In genomic region chr11:123454796-123455195, GRCh38 we compare ENCODE assay signal across 12 cellular contexts. TPM values are rescaled to one million over a fixed set of nuclear protein-coding genes. Genes with fewer than 3 reads are reported as not detected.
DNase-seq lines count a peak whose midpoint lies in the region; ATAC-seq, FAIRE-seq and TF ChIP-seq lines count a peak whose summit lies in the region.
"Had no signal": no experiment of that assay in that cellular context is flagged by ENCODE, and none has a peak within 500 bp of the region (broad histone marks: within the 10 kb centered on the region; RNA-seq: fewer than 3 reads in every experiment).

No MANE protein-coding gene starts in this region.

- intact Hi-C loops in heart right ventricle (cut with DNase I), result no loop called here
- intact Hi-C loops in cardiac septum (cut with DNase I), result no loop called here
- intact Hi-C loops in PC-9 (cut with micrococcal nuclease; ENCODE audit: unreplicated experiment), result loop anchor here (1.0 to 2.0 kb wide), 2 partner anchors 16 to 20 kb away; no protein-coding TSS in a partner anchor
- intact Hi-C loops in MCF 10A (cut with micrococcal nuclease), result no loop called here

- H3K4me2 ChIP-seq in PC-9 (peak overlapping the region; percentile 70), smooth muscle cell (peak overlapping the region; percentile 12)

- H3K4me1 Mint-ChIP-seq in MCF 10A (ENCODE audit: insufficient read depth, unreplicated experiment), result peaks cover 15% of the 10 kb centered on the region

- peak overlapping the region; percentile 24 for H3K4me3 Mint-ChIP-seq in MCF 10A (ENCODE audit: unreplicated experiment)
- H3K4me3 Mint-ChIP-seq: endodermal cell had no signal

- POLR2A ChIA-PET in PC-9 (lab: Charles Lee; ENCODE audit: unreplicated experiment), result no interaction called here
- POLR2A ChIA-PET in MCF 10A (lab: Yijun Ruan, JAX), result interaction anchor here (1.7 kb wide), 1 partner anchor 47 kb away, joined by 6 read pairs; no protein-coding TSS in a partner anchor

- no TSS peak for BruUV-seq in PC-9 (replicated peaks; lab: Mats Ljungman, UMichigan)
- BruUV-seq in MCF 10A (replicated peaks; lab: Mats Ljungman, UMichigan), result TSS peak; percentile 42

- H3K9me2 ChIP-seq in PC-9 (ENCODE audit: insufficient read depth), result no peaks in the 10 kb centered on the region

- peak overlapping the region in 6 of 10 donors; percentile 5 to 67 (median 38) for H3K27ac ChIP-seq in heart right ventricle
- H3K27ac ChIP-seq in PC-9, result peak overlapping the region; percentile 94
- H3K27ac ChIP-seq in smooth muscle cell (ENCODE audit: low read depth), result no peak overlapping the region
- H3K27ac ChIP-seq in caudate nucleus (ENCODE audit: low read depth, low read length), result no peak overlapping the region

- no peaks in the 10 kb centered on the region for H3K27me3 Mint-ChIP-seq in MCF 10A (ENCODE audit: insufficient read depth, unreplicated experiment)

- no peak for ATAC-seq in heart right ventricle

- H3K27ac Mint-ChIP-seq in MCF 10A (ENCODE audit: low read depth, unreplicated experiment), result peak overlapping the region; percentile 78
- H3K27ac Mint-ChIP-seq: endodermal cell had no signal

- H3K9me3 ChIP-seq in heart right ventricle (no peaks in the 10 kb centered on the region), PC-9 (ENCODE audit: insufficient read depth, low read depth) (no peaks in the 10 kb centered on the region), smooth muscle cell (replicated peaks; ENCODE audit: low read depth) (no peaks in the 10 kb centered on the region)
- H3K9me3 ChIP-seq: gastrocnemius medialis had no signal

- H3K27me3 ChIP-seq in heart right ventricle, result no peaks in the 10 kb centered on the region
- H3K27me3 ChIP-seq in PC-9 (ENCODE audit: insufficient read depth, low read depth), result no peaks in the 10 kb centered on the region
- H3K27me3 ChIP-seq in smooth muscle cell (ENCODE audit: low read depth), result no peaks in the 10 kb centered on the region
- H3K27me3 ChIP-seq: gastrocnemius medialis had no signal

- FAIRE-seq in GM12891 (lab: Jason Lieb, UNC) (no peak), frontal cortex (lab: Jason Lieb, UNC) (no peak)
- FAIRE-seq: GM18507 had no signal

- H3K79me2 ChIP-seq in PC-9 (ENCODE audit: low read depth) (peaks cover 11% of the 10 kb centered on the region), smooth muscle cell (ENCODE audit: low read depth) (no peaks in the 10 kb centered on the region)

- H2AFZ ChIP-seq in PC-9 (no peak overlapping the region), smooth muscle cell (ENCODE audit: low read depth) (no peak overlapping the region)

- CTCF ChIA-PET in PC-9 (lab: Charles Lee) (no interaction called here), MCF 10A (lab: Yijun Ruan, JAX) (interaction anchor here (0.7 kb wide), 1 partner anchor 273 kb away, joined by 3 read pairs; no protein-coding TSS in a partner anchor)

- no peaks in the 10 kb centered on the region for H3K9me3 Mint-ChIP-seq in MCF 10A (ENCODE audit: unreplicated experiment)
- H3K9me3 Mint-ChIP-seq: endodermal cell had no signal

- peaks cover 41% of the 10 kb centered on the region for H3F3A ChIP-seq in PC-9 (ENCODE audit: insufficient read depth, low read depth)
- H3F3A ChIP-seq in smooth muscle cell (ENCODE audit: low read depth), result peaks cover 9% of the 10 kb centered on the region

- H4K20me1 ChIP-seq in PC-9 (ENCODE audit: insufficient read depth) (no peaks in the 10 kb centered on the region), smooth muscle cell (ENCODE audit: low read depth) (no peaks in the 10 kb centered on the region)

- H3K4me1 ChIP-seq in heart right ventricle, result peaks cover 0 to 64% (median 32%) of the 10 kb centered on the region in 9 donors
- peaks cover 55% of the 10 kb centered on the region for H3K4me1 ChIP-seq in PC-9 (replicated peaks; ENCODE audit: insufficient read depth)
- no peaks in the 10 kb centered on the region for H3K4me1 ChIP-seq in smooth muscle cell (ENCODE audit: low read depth)

- H3K36me3 Mint-ChIP-seq in MCF 10A (ENCODE audit: insufficient read depth, unreplicated experiment), result peaks cover 5% of the 10 kb centered on the region

- H3K9ac ChIP-seq in smooth muscle cell (ENCODE audit: low read depth), result no peak overlapping the region

- DNase-seq in heart right ventricle (no peak), cardiac septum (ENCODE audit: low spot score) (no peak), PC-9 (no peak), MCF 10A (ENCODE audit: unreplicated experiment) (no peak), smooth muscle cell (lab: John Stamatoyannopoulos, UW; ENCODE audit: unreplicated experiment) (no peak), caudate nucleus (lab: John Stamatoyannopoulos, UW) (no peak), GM12891 (ENCODE audit: insufficient read length, low spot score) (no peak), frontal cortex (ENCODE audit: low spot score in 2 of 2) (no peak)
- DNase-seq: endodermal cell, gastrocnemius medialis, NCI-H524 treated with DMSO at 0.1 percent for 48 hours had no signal

- H3K4me3 ChIP-seq in heart right ventricle (no peak overlapping the region), PC-9 (peak overlapping the region; percentile 43), smooth muscle cell (no peak overlapping the region)
- H3K4me3 ChIP-seq: gastrocnemius medialis had no signal

- TF ChIP-seq CTCF in heart right ventricle (IDR thresholded peaks at IDR 0.05) (no peak), PC-9 (conservative IDR thresholded peaks at IDR 0.05) (no peak), MCF 10A (IDR thresholded peaks at IDR 0.05; ENCODE audit: unreplicated experiment) (no peak), smooth muscle cell (IDR thresholded peaks at IDR 0.05; ENCODE audit: borderline replicate concordance, insufficient read depth, poor library complexity, severe bottlenecking) (no peak)

- no peak for TF ChIP-seq POLR2A in GM12891 (IDR thresholded peaks at IDR 0.05; ENCODE audit: low read depth, low read length)

- no peaks in the 10 kb centered on the region for H3K36me3 ChIP-seq in heart right ventricle
- H3K36me3 ChIP-seq in PC-9 (ENCODE audit: low read depth), result no peaks in the 10 kb centered on the region
- H3K36me3 ChIP-seq in smooth muscle cell (ENCODE audit: low read depth), result no peaks in the 10 kb centered on the region
- H3K36me3 ChIP-seq: gastrocnemius medialis had no signal

TF ChIP-seq in GM12891, 5 proteins besides CTCF, POLR2A, EP300 and RAD21:
- no peak for TF ChIP-seq SPI1 (IDR thresholded peaks at IDR 0.05; ENCODE audit: low read depth, low read length)
- no peak for TF ChIP-seq PAX5 (IDR thresholded peaks at IDR 0.05; ENCODE audit: insufficient read depth, low read length, severe bottlenecking)
- TF ChIP-seq POLR2AphosphoS5 (IDR thresholded peaks at IDR 0.05; ENCODE audit: low read depth, low read length), result no peak
- no peak for TF ChIP-seq POU2F2 (IDR thresholded peaks at IDR 0.05; ENCODE audit: low read depth, low read length)
- TF ChIP-seq TAF1 (IDR thresholded peaks at IDR 0.05; ENCODE audit: low read depth, low read length), result no peak

RNA-seq across cellular contexts. Expression of gene GRAMD1B, which starts 24.7 kb away (rescaled TPM):
- total RNA-seq in heart right ventricle, result 10 to 100 TPM in 9 of 10 donors, 1 to 10 TPM in 1; 8.4 to 41.0 (median 23.3) TPM
- 10 to 100 TPM in 1 of 2 donors, 1 to 10 TPM in 1; 7.3 to 16.1 TPM for polyA plus RNA-seq in heart right ventricle
- 15.3 TPM for total RNA-seq in cardiac septum
- total RNA-seq in PC-9 (2021), result 3.2 and 5.8 TPM in 2 replicates
- 0.26 and 0.27 TPM in 2 replicates for total RNA-seq in MCF 10A (2022)
- total RNA-seq in smooth muscle cell, result 3.4 and 4.3 TPM in 2 replicates
- polyA plus RNA-seq in smooth muscle cell, result 2.4 and 2.7 TPM in 2 replicates
- polyA plus RNA-seq in GM12891 (2012; ENCODE audit: low read depth, missing spikeins), result 23.0 TPM
- total RNA-seq in frontal cortex, result 39.9 TPM

Comparison
In these comparisons a context has a peak if more than half of its experiments do, and no peak if none do; other contexts are left out.
1. H3K27ac ChIP-seq: peak in heart right ventricle (6 of 10) and PC-9 (single experiment); none in smooth muscle cell (single experiment) and caudate nucleus (single experiment).